22 cellular contexts compared by ENCODE assay signal in genomic region chr1:38370716-38371504, GRCh38.
"Had no signal": no experiment of that assay in that cellular context is flagged by ENCODE, and none has a peak within 500 bp of the region (broad histone marks: within the 10 kb centered on the region; RNA-seq: fewer than 3 reads in every experiment).

No MANE protein-coding gene starts in this region.

- DNase-seq: activated CD4-positive, alpha-beta T cell treated with anti-CD3 and anti-CD28 coated beads, Interleukin-2, amount 10 ng/mL, durations not matched to agents 7 days and 5 days; activated CD8-positive, alpha-beta memory T cell treated with anti-CD3 and anti-CD28 coated beads, Interleukin-2, amount 50 U/mL, for 4 hours; activated CD8-positive, alpha-beta T cell treated with anti-CD3 and anti-CD28 coated beads, Interleukin-2, amount 10 ng/mL, durations not matched to agents 7 days and 5 days; activated effector memory CD4-positive, alpha-beta T cell treated with anti-CD3 and anti-CD28 coated beads, Interleukin-2, amount 50 U/mL, for 16 hours; activated T-cell treated with anti-CD3 and anti-CD28 coated beads, Interleukin-2, amount 50 U/mL, for 72 hours; cerebellar nuclear complex; cortex of kidney; left colon; stimulated activated CD4-positive, alpha-beta T cell treated with anti-CD3 and anti-CD28 coated beads, Interleukin-12 subunit alpha, Interleukin-12 subunit beta, amount 100 ng/mL, for 4 hours; stimulated activated CD4-positive, alpha-beta T cell treated with anti-CD3 and anti-CD28 coated beads, Interleukin-1b, Interleukin-23, amount 100 ng/mL, for 48 hours; stimulated activated CD8-positive, alpha-beta memory T cell treated with anti-CD3 and anti-CD28 coated beads, Interleukin-4, amount 100 ng/mL, for 48 hours; stimulated activated naive CD4-positive, alpha-beta T cell; T-helper 1 cell; T-helper 9 cell had no signal

- H3K27me3 ChIP-seq: ascending aorta, breast epithelium, right atrium auricular region had no signal

- H3K4me1 ChIP-seq: ascending aorta, breast epithelium, prostate gland, right atrium auricular region had no signal

- ATAC-seq: activated CD4-positive, CD25-positive, alpha-beta regulatory T cell treated with anti-CD3 and anti-CD28 coated beads, Interleukin-2, amount 50 U/mL, for 24 hours; activated CD8-positive, alpha-beta T cell treated with anti-CD3 and anti-CD28 coated beads, Interleukin-2, amount 10 ng/mL, durations not matched to agents 7 days and 5 days; activated T-cell treated with anti-CD3 and anti-CD28 coated beads, Interleukin-2, amount 50 U/mL, for 72 hours; esophagus mucosa; left colon had no signal

- H3K36me3 Mint-ChIP-seq: activated naive CD4-positive, alpha-beta T cell treated with anti-CD3 and anti-CD28 coated beads, Interleukin-2, amount 50 U/mL, for 24 hours had no signal

- H3K27ac ChIP-seq: ascending aorta, breast epithelium, prostate gland, right atrium auricular region had no signal

- H3K36me3 ChIP-seq: ascending aorta, breast epithelium, prostate gland, right atrium auricular region had no signal

- H3K27ac Mint-ChIP-seq: activated CD4-positive, alpha-beta T cell treated with anti-CD3 and anti-CD28 coated beads, Interleukin-2, amount 10 ng/mL, durations not matched to agents 7 days and 5 days; activated CD8-positive, alpha-beta T cell treated with anti-CD3 and anti-CD28 coated beads, Interleukin-2, amount 10 ng/mL, durations not matched to agents 7 days and 5 days; activated naive CD4-positive, alpha-beta T cell treated with anti-CD3 and anti-CD28 coated beads, Interleukin-2, amount 50 U/mL, for 24 hours; activated T-cell treated with anti-CD3 and anti-CD28 coated beads, Interleukin-2, amount 50 U/mL, for 72 hours had no signal

- H3K4me3 ChIP-seq: ascending aorta, breast epithelium, prostate gland, right atrium auricular region had no signal

- H3K9me3 ChIP-seq: ascending aorta, prostate gland had no signal

- H3K4me3 Mint-ChIP-seq: activated CD4-positive, alpha-beta T cell treated with anti-CD3 and anti-CD28 coated beads, Interleukin-2, amount 10 ng/mL, durations not matched to agents 7 days and 5 days; activated CD8-positive, alpha-beta T cell treated with anti-CD3 and anti-CD28 coated beads, Interleukin-2, amount 10 ng/mL, durations not matched to agents 7 days and 5 days; activated naive CD4-positive, alpha-beta T cell treated with anti-CD3 and anti-CD28 coated beads, Interleukin-2, amount 50 U/mL, for 24 hours; activated T-cell treated with anti-CD3 and anti-CD28 coated beads, Interleukin-2, amount 50 U/mL, for 72 hours; neural crest cell had no signal

- H3K4me1 Mint-ChIP-seq: activated CD4-positive, alpha-beta T cell treated with anti-CD3 and anti-CD28 coated beads, Interleukin-2, amount 10 ng/mL, durations not matched to agents 7 days and 5 days; activated naive CD4-positive, alpha-beta T cell treated with anti-CD3 and anti-CD28 coated beads, Interleukin-2, amount 50 U/mL, for 24 hours; neural crest cell had no signal
